ENCODE assay signal across 23 cellular contexts in the genomic region with DNA sequence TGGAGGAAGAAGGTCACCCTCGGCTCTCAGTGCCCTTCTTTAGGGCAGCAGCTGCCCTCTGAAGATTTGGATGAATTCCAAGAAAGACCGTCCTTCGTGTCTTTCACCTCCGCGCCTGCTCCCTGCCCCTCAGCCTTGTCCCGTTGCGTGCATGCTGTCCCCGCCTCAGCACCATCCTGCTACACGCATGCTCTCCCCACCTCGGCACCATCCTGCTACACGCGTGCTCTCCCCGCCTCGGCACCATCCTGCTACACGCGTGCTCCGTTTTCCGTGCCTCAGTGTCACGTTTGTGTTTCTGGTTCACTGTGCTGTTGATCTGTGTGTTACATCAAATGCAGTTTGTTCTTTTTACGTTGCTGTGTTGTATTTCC.
"Had no signal": no experiment of that assay in that cellular context is flagged by ENCODE, and none has a peak within 500 bp of the region (broad histone marks: within the 10 kb centered on the region; RNA-seq: fewer than 3 reads in every experiment).

No MANE protein-coding gene starts in this region.

- H3K4me1 ChIP-seq: colonic mucosa, esophagus squamous epithelium, left ventricle myocardium inferior, parathyroid adenoma, psoas muscle, tibial artery, upper lobe of left lung, vagina had no signal

- H3K27me3 Mint-ChIP-seq: natural killer cell treated with Interleukin-12 subunit alpha and Interleukin-12 subunit beta and Interleukin-15 and Interleukin-18, amount 100 ng/mL, for 72 hours had no signal

- H3K4me3 Mint-ChIP-seq: natural killer cell treated with Interleukin-12 subunit alpha and Interleukin-12 subunit beta and Interleukin-15 and Interleukin-18, amount 100 ng/mL, for 72 hours had no signal

- H3K9me3 Mint-ChIP-seq: immature natural killer cell; natural killer cell treated with Interleukin-12 subunit alpha and Interleukin-12 subunit beta and Interleukin-15 and Interleukin-18, amount 100 ng/mL, for 72 hours had no signal

- H3K27ac Mint-ChIP-seq: natural killer cell treated with Interleukin-12 subunit alpha and Interleukin-12 subunit beta and Interleukin-15 and Interleukin-18, amount 100 ng/mL, for 72 hours had no signal

- H3K27ac ChIP-seq: colonic mucosa, esophagus squamous epithelium, left ventricle myocardium inferior, parathyroid adenoma, psoas muscle, spleen, tibial artery, upper lobe of left lung, vagina had no signal

- H3K9me3 ChIP-seq: colonic mucosa, esophagus squamous epithelium, left ventricle myocardium inferior, psoas muscle, spleen, tibial artery, upper lobe of left lung, vagina had no signal

- H3K36me3 ChIP-seq: colonic mucosa had no signal

- DNase-seq: colonic mucosa; dermis blood vessel endothelial cell; esophagus squamous epithelium; foreskin fibroblast; immature natural killer cell; left cardiac atrium; left ventricle myocardium inferior; mesenchymal stem cell; midbrain; psoas muscle; retina; spleen; stimulated activated CD4-positive, alpha-beta T cell treated with anti-CD3 and anti-CD28 coated beads, Interleukin-15, amount 100 ng/mL, for 24 hours; stimulated activated CD4-positive, alpha-beta T cell treated with anti-CD3 and anti-CD28 coated beads, Interleukin-2, amount 100 ng/mL, for 24 hours; stimulated activated CD4-positive, alpha-beta T cell treated with anti-CD3 and anti-CD28 coated beads, Interleukin-4, amount 100 ng/mL, for 4 hours; stimulated activated naive CD4-positive, alpha-beta T cell treated with Interleukin-2 at 50 U/mL for 16 hours; tibial artery had no signal

- H3K4me3 ChIP-seq: colonic mucosa, esophagus squamous epithelium, left ventricle myocardium inferior, lung, psoas muscle, spleen, tibial artery, upper lobe of left lung, vagina had no signal

- ATAC-seq: left cardiac atrium; natural killer cell treated with Interleukin-12 subunit alpha and Interleukin-12 subunit beta and Interleukin-15 and Interleukin-18, amount 100 ng/mL, for 72 hours; psoas muscle; sciatic nerve had no signal

- H3K27me3 ChIP-seq: colonic mucosa, esophagus squamous epithelium, spleen, tibial artery, upper lobe of left lung, vagina had no signal
